ENCODE assay signal across 20 cellular contexts in genomic region chr3:160179906-160180305, GRCh38. TPM values are rescaled to one million over a fixed set of nuclear protein-coding genes. Genes with fewer than 3 reads are reported as not detected.
DNase-seq lines count a peak whose midpoint lies in the region; ATAC-seq and TF ChIP-seq lines count a peak whose summit lies in the region.
"Had no signal": no experiment of that assay in that cellular context is flagged by ENCODE, and none has a peak within 500 bp of the region (broad histone marks: within the 10 kb centered on the region; RNA-seq: fewer than 3 reads in every experiment).

No MANE protein-coding gene starts in this region.

- H3K4me1 ChIP-seq in Loucy (ENCODE audit: insufficient read depth, low read length, poor library complexity, severe bottlenecking) (peaks cover 34% of the 10 kb centered on the region), osteoblast (ENCODE audit: insufficient read depth, low read length) (peaks cover 34% of the 10 kb centered on the region)
- H3K4me1 ChIP-seq: SJCRH30 had no signal

- H3K36me3 ChIP-seq in Loucy (ENCODE audit: insufficient read depth, low read length) (no peaks in the 10 kb centered on the region), osteoblast (ENCODE audit: insufficient read depth, low read length) (no peaks in the 10 kb centered on the region)
- H3K36me3 ChIP-seq: MG63, SJCRH30 had no signal

- H3K27ac ChIP-seq in 22Rv1: peak overlapping the region; percentile 37
- peak overlapping the region; percentile 85 for H3K27ac ChIP-seq in osteoblast (ENCODE audit: low read depth, low read length)
- H3K27ac ChIP-seq: SJCRH30 had no signal

- H3K9me3 ChIP-seq in Loucy (ENCODE audit: insufficient read depth, low read depth, low read length) (no peaks in the 10 kb centered on the region), osteoblast (ENCODE audit: low read depth, low read length) (no peaks in the 10 kb centered on the region)
- H3K9me3 ChIP-seq: MG63, SJCRH30 had no signal

- H4K20me1 ChIP-seq in Loucy (ENCODE audit: insufficient read depth, low read length, poor library complexity, severe bottlenecking) (no peaks in the 10 kb centered on the region), osteoblast (ENCODE audit: insufficient read depth, low read length) (no peaks in the 10 kb centered on the region)

- no peaks in the 10 kb centered on the region for H3K79me2 ChIP-seq in Loucy (ENCODE audit: insufficient read depth, low read length)
- H3K79me2 ChIP-seq in osteoblast (ENCODE audit: insufficient read depth, low read length): no peaks in the 10 kb centered on the region

- DNase-seq in fibroblast of gingiva (ENCODE audit: low read depth) (peak; percentile 57), osteoblast (ENCODE audit: insufficient read length, low spot score, missing footprints) (no peak), foreskin melanocyte (no peak), LoVo (ENCODE audit: low spot score) (no peak)
- no peak for DNase-seq in activated CD4-positive, alpha-beta T cell treated with anti-CD3 and anti-CD28 coated beads, Interleukin-2, amount 50 U/mL, for 4 hours
- DNase-seq: CD4-positive, alpha-beta T cell; DMS153; GF-D8; NCI-H1048; NCI-H1436 treated with DMSO at 0.1 percent for 48 hours; NCI-H2029 treated with DMSO at 0.1 percent for 48 hours; NCI-H2171; NCI-H526; SJCRH30 had no signal

- peak overlapping the region; percentile 67 for H3K4me2 ChIP-seq in Loucy (ENCODE audit: low read depth, low read length, poor library complexity, severe bottlenecking)
- peak overlapping the region; percentile 77 for H3K4me2 ChIP-seq in osteoblast (ENCODE audit: insufficient read depth, low read length)

- H2AFZ ChIP-seq in Loucy (ENCODE audit: low read length) (peak overlapping the region; percentile 62; the same call in 1 of the 2 replicates), osteoblast (ENCODE audit: low read length) (no peak overlapping the region)

- no peaks in the 10 kb centered on the region for H3F3A ChIP-seq in Loucy (ENCODE audit: low read depth)

- no peak for TF ChIP-seq CTCF in 22Rv1 (IDR thresholded peaks at IDR 0.05)
- TF ChIP-seq CTCF in Loucy (conservative IDR thresholded peaks at IDR 0.05; ENCODE audit: low read length): no peak
- TF ChIP-seq CTCF in osteoblast (IDR thresholded peaks at IDR 0.05; ENCODE audit: extremely low read depth, low read depth, low read length): no peak

- H3K9ac ChIP-seq in Loucy (ENCODE audit: low read depth, low read length, poor library complexity, severe bottlenecking): peak overlapping the region; percentile 51

- H3K9me2 ChIP-seq in Loucy (replicated peaks; ENCODE audit: low read depth, low read length): no peaks in the 10 kb centered on the region

- peak overlapping the region; percentile 50 for H3K4me3 ChIP-seq in Loucy (ENCODE audit: low read length, poor library complexity, severe bottlenecking)
- peak overlapping the region; percentile 44 for H3K4me3 ChIP-seq in osteoblast (ENCODE audit: insufficient read depth, low read length)
- H3K4me3 ChIP-seq: MG63, SJCRH30 had no signal

- no peak for ATAC-seq in GM21717 (IDR thresholded peaks at IDR 0.05; ENCODE audit: unreplicated experiment)
- ATAC-seq: Panc1 had no signal

- H3K27me3 ChIP-seq in Loucy (ENCODE audit: insufficient read depth, low read length, poor library complexity, severe bottlenecking) (no peaks in the 10 kb centered on the region), osteoblast (ENCODE audit: insufficient read depth, low read length) (no peaks in the 10 kb centered on the region)
- H3K27me3 ChIP-seq: MG63, SJCRH30 had no signal

RNA-seq across cellular contexts. Expression of gene C3orf80, which starts 45.3 kb away (rescaled TPM):
- total RNA-seq in osteoblast: 1.2 and 2.2 TPM in 2 replicates
- total RNA-seq: CD4-positive, alpha-beta T cell; HT-29 had no signal
